In the genomic region with DNA sequence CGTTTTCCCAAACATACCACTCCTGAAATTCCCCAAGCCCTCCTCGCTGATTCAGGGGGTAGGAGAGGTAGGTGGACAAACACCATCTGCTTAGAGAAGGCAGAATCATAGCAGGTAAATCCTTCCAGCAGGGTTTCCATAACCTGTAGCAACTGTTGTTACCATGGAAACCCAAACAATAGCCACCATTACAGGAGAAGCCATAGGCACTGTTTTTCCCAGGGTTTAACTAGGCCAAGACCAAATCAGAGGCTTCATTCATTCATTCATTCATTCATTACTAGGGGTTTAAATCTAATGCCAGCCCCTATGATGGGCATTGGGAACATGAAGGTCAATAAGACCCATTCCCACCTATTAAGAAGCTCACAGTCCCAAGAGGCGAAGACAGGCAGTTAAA, we compare ENCODE assay signal across 19 cellular contexts. TPM values are rescaled to one million over a fixed set of nuclear protein-coding genes. Genes with fewer than 3 reads are reported as not detected.
DNase-seq lines count a peak whose midpoint lies in the region; ATAC-seq and TF ChIP-seq lines count a peak whose summit lies in the region.
"Had no signal": no experiment of that assay in that cellular context is flagged by ENCODE, and none has a peak within 500 bp of the region (broad histone marks: within the 10 kb centered on the region; RNA-seq: fewer than 3 reads in every experiment).

No MANE protein-coding gene starts in this region.

- H3K27ac ChIP-seq in neural progenitor cell = no peak overlapping the region
- H3K27ac ChIP-seq: Peyer's patch, SJSA1 had no signal

- no peaks in the 10 kb centered on the region for H3K4me1 ChIP-seq in neural progenitor cell
- H3K4me1 ChIP-seq: Peyer's patch, SJSA1 had no signal

- no peak for ATAC-seq in GM19397 (IDR thresholded peaks at IDR 0.05; ENCODE audit: unreplicated experiment)
- ATAC-seq: HCT116 had no signal

- no peaks in the 10 kb centered on the region for H3F3A ChIP-seq in neural progenitor cell (ENCODE audit: low read depth)

- H3K4me3 Mint-ChIP-seq in neural progenitor cell = no peak overlapping the region
- H3K4me3 Mint-ChIP-seq: CD4-positive, alpha-beta T cell; T-helper 1 cell treated with Interleukin-12 subunit alpha and Interleukin-12 subunit beta and Interleukin-4 antibody, amounts not matched to agents 30 μg/mL and 1 μg/mL, for 36 hours had no signal

- no peak overlapping the region for H2AFZ ChIP-seq in neural progenitor cell (replicated peaks)

- no peaks in the 10 kb centered on the region for H3K4me1 Mint-ChIP-seq in neural progenitor cell

- no peak overlapping the region for H3K4me3 ChIP-seq in neural progenitor cell
- H3K4me3 ChIP-seq: Peyer's patch, SJSA1 had no signal

- peak; percentile 51 for DNase-seq in DMS53 (lab: John Stamatoyannopoulos, UW)
- no peak for DNase-seq in DMS53 treated with DMSO at 0.1 percent for 48 hours (lab: John Stamatoyannopoulos, UW; ENCODE audit: unreplicated experiment)
- DNase-seq in NCI-H748 (lab: John Stamatoyannopoulos, UW; ENCODE audit: unreplicated experiment) = peak; percentile 69
- DNase-seq in NCI-H748 treated with DMSO at 0.1 percent for 48 hours (lab: John Stamatoyannopoulos, UW) = no peak
- DNase-seq in NCI-H69 (lab: John Stamatoyannopoulos, UW) = peak; percentile 45
- peak; percentile 37 for DNase-seq in neural progenitor cell (ENCODE audit: low spot score)
- DNase-seq in hypothalamus (lab: John Stamatoyannopoulos, UW) = no peak
- DNase-seq: 8988T; CD4-positive, alpha-beta T cell; DMS79; KG1; MV-4-11; NCI-H1436 treated with DMSO at 0.1 percent for 48 hours; NCI-H510A; Peyer's patch had no signal

- H3K9me3 Mint-ChIP-seq in neural progenitor cell = no peaks in the 10 kb centered on the region
- H3K9me3 Mint-ChIP-seq: CD4-positive, alpha-beta T cell; T-helper 1 cell treated with Interleukin-12 subunit alpha and Interleukin-12 subunit beta and Interleukin-4 antibody, amounts not matched to agents 30 μg/mL and 1 μg/mL, for 36 hours had no signal

- H3K9me3 ChIP-seq in neural progenitor cell (ENCODE audit: low read depth) = no peaks in the 10 kb centered on the region
- H3K9me3 ChIP-seq: Peyer's patch had no signal

- no peaks in the 10 kb centered on the region for H3K36me3 Mint-ChIP-seq in neural progenitor cell

- H3K27ac Mint-ChIP-seq in neural progenitor cell = no peak overlapping the region
- H3K27ac Mint-ChIP-seq: CD4-positive, alpha-beta T cell; T-helper 1 cell treated with Interleukin-12 subunit alpha and Interleukin-12 subunit beta and Interleukin-4 antibody, amounts not matched to agents 30 μg/mL and 1 μg/mL, for 36 hours had no signal

- TF ChIP-seq CTCF in neural progenitor cell (IDR thresholded peaks at IDR 0.05) = no peak

- H3K79me2 ChIP-seq in neural progenitor cell (ENCODE audit: low read depth) = no peaks in the 10 kb centered on the region

- no peak overlapping the region for H3K4me2 ChIP-seq in neural progenitor cell

- H3K27me3 ChIP-seq in neural progenitor cell = no peaks in the 10 kb centered on the region
- H3K27me3 ChIP-seq: Peyer's patch had no signal

- no peaks in the 10 kb centered on the region for H3K36me3 ChIP-seq in neural progenitor cell
- H3K36me3 ChIP-seq: Peyer's patch, SJSA1 had no signal

- H3K9ac ChIP-seq in neural progenitor cell = no peak overlapping the region

- peaks cover 3% of the 10 kb centered on the region for H3K27me3 Mint-ChIP-seq in neural progenitor cell (ENCODE audit: insufficient read depth, low read depth)

- no peaks in the 10 kb centered on the region for H4K20me1 ChIP-seq in neural progenitor cell (ENCODE audit: low read depth)

RNA-seq across cellular contexts. Expression of gene CIITA, which starts 25.5 kb away (rescaled TPM):
- total RNA-seq in neural progenitor cell (ENCODE audit: low replicate concordance) = not detected in 2 replicates

RNA-seq across cellular contexts. Expression of gene TVP23A, which starts 32.9 kb away (rescaled TPM):
- 3.5 and 4.6 TPM in 2 replicates for total RNA-seq in neural progenitor cell (ENCODE audit: low replicate concordance)
- total RNA-seq: CD4-positive, alpha-beta T cell; SJSA1 had no signal

Comparison
In these comparisons a context has a peak if more than half of its experiments do, and no peak if none do; other contexts are left out.
1. DNase-seq: peak in DMS53 (single experiment), NCI-H748 (single experiment), NCI-H69 (single experiment) and neural progenitor cell (single experiment); none in DMS53 treated with DMSO at 0.1 percent for 48 hours (single experiment), NCI-H748 treated with DMSO at 0.1 percent for 48 hours (single experiment) and hypothalamus (0 of 51).